In genomic region chr15:80701676-80702311, GRCh38 we compare ENCODE assay signal across 22 cellular contexts. TPM values are rescaled to one million over a fixed set of nuclear protein-coding genes. Genes with fewer than 3 reads are reported as not detected.
DNase-seq lines count a peak whose midpoint lies in the region; ATAC-seq and TF ChIP-seq lines count a peak whose summit lies in the region.
"Had no signal": no experiment of that assay in that cellular context is flagged by ENCODE, and none has a peak within 500 bp of the region (broad histone marks: within the 10 kb centered on the region; RNA-seq: fewer than 3 reads in every experiment).

No MANE protein-coding gene starts in this region.

- CTCF ChIA-PET in IMR-90 (lab: Yijun Ruan, JAX) = no interaction called here

- in situ Hi-C loops in IMR-90 (cut with MboI; ENCODE audit: low sequenced_read_pairs) = no loop called here

- TF ChIP-seq CTCF in IMR-90 (conservative IDR thresholded peaks at IDR 0.05; ENCODE audit: low read depth, low read length) = no peak
- no peak for TF ChIP-seq CTCF in coronary artery (IDR thresholded peaks at IDR 0.05)
- TF ChIP-seq CTCF in stomach (IDR thresholded peaks at IDR 0.05) = no peak
- TF ChIP-seq CTCF in ovary (IDR thresholded peaks at IDR 0.05) = no peak

- H3K56ac ChIP-seq in IMR-90 (ENCODE audit: extremely low read depth, insufficient read depth, low read length) = no peak overlapping the region

- H3K4me1 ChIP-seq in IMR-90 (ENCODE audit: control insufficient read depth, insufficient read depth, low read length) = peaks cover 23% of the 10 kb centered on the region
- peaks cover 14 to 87% (median 35%) of the 10 kb centered on the region in 4 donors for H3K4me1 ChIP-seq in stomach
- peaks cover 2% of the 10 kb centered on the region for H3K4me1 ChIP-seq in ovary (ENCODE audit: insufficient read depth)
- H3K4me1 ChIP-seq: parathyroid adenoma, uterus had no signal

- no peaks in the 10 kb centered on the region for H3K9me3 ChIP-seq in IMR-90 (ENCODE audit: control insufficient read depth, insufficient read depth, low read length)
- H3K9me3 ChIP-seq in stomach = no peaks in the 10 kb centered on the region
- no peaks in the 10 kb centered on the region for H3K9me3 ChIP-seq in ovary
- H3K9me3 ChIP-seq: BLaER1, MG63, right lobe of liver, uterus had no signal

- H2BK20ac ChIP-seq in IMR-90 (ENCODE audit: low read depth, low read length) = no peak overlapping the region

- no peak overlapping the region for H3K27ac ChIP-seq in IMR-90 (ENCODE audit: insufficient read depth, low read length)
- peak overlapping the region; percentile 10 to 60 for H3K27ac ChIP-seq in coronary artery
- peak overlapping the region; percentile 2 to 75 (median 61) for H3K27ac ChIP-seq in stomach
- no peak overlapping the region for H3K27ac ChIP-seq in ovary
- H3K27ac ChIP-seq: BLaER1, dorsolateral prefrontal cortex, GM23248, parathyroid adenoma, right lobe of liver had no signal

- H3K23ac ChIP-seq in IMR-90 (ENCODE audit: low read depth, low read length) = peak overlapping the region; percentile 29; the same call in 1 of the 2 replicates

- no peak overlapping the region for H2BK5ac ChIP-seq in IMR-90 (ENCODE audit: low read depth, low read length, poor library complexity, severe bottlenecking)

- intact Hi-C loops in IMR-90 (cut with micrococcal nuclease) = no loop called here
- intact Hi-C loops in stomach (cut with DNase I; ENCODE audit: low total_unique reads) = no loop called here
- intact Hi-C loops in ovary (cut with DNase I) = no loop called here

- no peak overlapping the region for H2BK120ac ChIP-seq in IMR-90 (ENCODE audit: low read depth, low read length)

- TF ChIP-seq POLR2A in IMR-90 (IDR thresholded peaks at IDR 0.05; ENCODE audit: low read depth, low read length) (no peak), stomach (IDR thresholded peaks at IDR 0.05) (no peak), ovary (IDR thresholded peaks at IDR 0.05) (no peak)

- H3K18ac ChIP-seq in IMR-90 (ENCODE audit: low read depth, low read length) = no peak overlapping the region

- BruUV-seq in IMR-90 (replicated peaks; lab: Mats Ljungman, UMichigan) = no TSS peak

- H2AK5ac ChIP-seq in IMR-90 (ENCODE audit: low read depth, low read length) = no peak overlapping the region

- no peak overlapping the region for H4K5ac ChIP-seq in IMR-90 (ENCODE audit: low read depth, low read length)

- no peak overlapping the region for H3K14ac ChIP-seq in IMR-90 (replicated peaks; ENCODE audit: low read depth, low read length)

- H4K91ac ChIP-seq in IMR-90 (ENCODE audit: insufficient read depth, low read depth, low read length) = no peak overlapping the region; the same call in 1 of the 2 replicates

- H3K4me3 ChIP-seq in IMR-90 (ENCODE audit: insufficient read depth, low read depth, low read length) = no peak overlapping the region
- no peak overlapping the region for H3K4me3 ChIP-seq in coronary artery
- H3K4me3 ChIP-seq in stomach = no peak overlapping the region
- no peak overlapping the region for H3K4me3 ChIP-seq in ovary
- H3K4me3 ChIP-seq: BLaER1, dorsolateral prefrontal cortex, GM23248, MG63, right lobe of liver, uterus had no signal

- no peak overlapping the region for H4K8ac ChIP-seq in IMR-90 (ENCODE audit: low read depth in 2 of 2, low read length in 2 of 2)

- POLR2A ChIA-PET in IMR-90 (lab: Charles Lee; ENCODE audit: unreplicated experiment) = no interaction called here

- H3K9me1 ChIP-seq in IMR-90 (ENCODE audit: insufficient read depth, low read length) = peaks cover 24% of the 10 kb centered on the region

- H3K4ac ChIP-seq in IMR-90 (ENCODE audit: low read depth, low read length) = no peak overlapping the region; the same call in 1 of the 2 replicates

- H4K20me1 ChIP-seq in IMR-90 (ENCODE audit: insufficient read depth, low read length) = peaks cover 91% of the 10 kb centered on the region

- dilution Hi-C loops in IMR-90 (cut with HindIII; ENCODE audit: low sequenced_read_pairs, unreplicated experiment) = no loop called here

- H3K36me3 ChIP-seq in IMR-90 (ENCODE audit: control insufficient read depth, insufficient read depth, low read length) (peaks cover 11% of the 10 kb centered on the region), stomach (peaks cover 0 to 8% (median 0%) of the 10 kb centered on the region in 4 donors), ovary (no peaks in the 10 kb centered on the region)
- H3K36me3 ChIP-seq: right lobe of liver, uterus had no signal

- TF ChIP-seq EP300 in stomach (IDR thresholded peaks at IDR 0.05) = no peak
- TF ChIP-seq EP300 in ovary (IDR thresholded peaks at IDR 0.05) = no peak

- peaks cover 57 to 95% of the 10 kb centered on the region in 2 experiments for H3K79me1 ChIP-seq in IMR-90 (ENCODE audit: low read depth in 1 of 2, low read length in 2 of 2)

- no peak overlapping the region for H2AK9ac ChIP-seq in IMR-90 (replicated peaks; ENCODE audit: low read depth, low read length, poor library complexity)

- no peak overlapping the region for H2BK15ac ChIP-seq in IMR-90 (ENCODE audit: low read depth, low read length)

- H3K9ac ChIP-seq in IMR-90 (ENCODE audit: low read depth, low read length) = no peak overlapping the region
- H3K9ac ChIP-seq: BLaER1, GM23248, parathyroid adenoma had no signal

- H3K4me2 ChIP-seq in IMR-90 (ENCODE audit: low read depth, low read length) = no peak overlapping the region
- H3K4me2 ChIP-seq: BLaER1 had no signal

- no peaks in the 10 kb centered on the region for H3K27me3 ChIP-seq in IMR-90 (ENCODE audit: control insufficient read depth, insufficient read depth, low read length)
- no peaks in the 10 kb centered on the region for H3K27me3 ChIP-seq in stomach
- H3K27me3 ChIP-seq in ovary = no peaks in the 10 kb centered on the region
- H3K27me3 ChIP-seq: BLaER1, dorsolateral prefrontal cortex, MG63, right lobe of liver, uterus had no signal

- no peak for ATAC-seq in IMR-90 (ENCODE audit: low read depth)
- ATAC-seq: activated CD8-positive, alpha-beta T cell treated with anti-CD3 and anti-CD28 coated beads, Interleukin-2, amount 10 ng/mL, durations not matched to agents 7 days and 5 days; natural killer cell treated with Interleukin-12 subunit alpha and Interleukin-12 subunit beta and Interleukin-15 and Interleukin-18, amount 100 ng/mL, for 72 hours; right lobe of liver had no signal

- WGBS in IMR-90 (ENCODE audit: extremely low coverage in 2 of 2, insufficient read length in 1 of 2), 2 experiments = 100% methylated on average over 3 of the region's 7 CpGs; no CpG with 5 or more reads in 1 of the 2 experiments
- WGBS in stomach, 5 donors = 31 to 54% (median 33%) methylated on average over 7 of the region's 7 CpGs
- 77 to 87% (median 78%) methylated on average over 7 of the region's 7 CpGs for WGBS in ovary, 3 donors

- DNase-seq in IMR-90 = no peak
- no peak for DNase-seq in coronary artery (ENCODE audit: low spot score)
- DNase-seq in left kidney (ENCODE audit: low read depth, low spot score) = peak; percentile 21
- DNase-seq in stomach = peak; percentile 37
- no peak for DNase-seq in DMS153 (lab: John Stamatoyannopoulos, UW)
- no peak for DNase-seq in activated CD4-positive, alpha-beta T cell treated with anti-CD3 and anti-CD28 coated beads for 48 hours
- DNase-seq in Kasumi-1 (lab: John Stamatoyannopoulos, UW) = no peak
- no peak for DNase-seq in ovary
- DNase-seq: activated CD8-positive, alpha-beta T cell treated with anti-CD3 and anti-CD28 coated beads, Interleukin-2, amount 10 ng/mL, durations not matched to agents 7 days and 5 days; activated naive CD4-positive, alpha-beta T cell treated with Interleukin-2 at 50 U/mL for 16 hours; activated T-cell treated with anti-CD3 and anti-CD28 coated beads, Interleukin-2, amount 50 U/mL, for 1 hour; dorsolateral prefrontal cortex; GM23248; mesenchymal stem cell; MG63; NCI-H1436; NCI-H524; right lobe of liver; uterus had no signal

- TF ChIP-seq RAD21 in IMR-90 (IDR thresholded peaks at IDR 0.05; ENCODE audit: low read length) = no peak

- H2AFZ ChIP-seq in IMR-90 (replicated peaks; ENCODE audit: low read length, poor library complexity) = no peak overlapping the region
- H2AFZ ChIP-seq: GM23248, parathyroid adenoma had no signal

TF ChIP-seq in IMR-90, 13 proteins besides CTCF, POLR2A, EP300 and RAD21 (continues in another document):
- TF ChIP-seq NFE2L2 (IDR thresholded peaks at IDR 0.05; ENCODE audit: low read depth, low read length) = no peak
- TF ChIP-seq FOS (IDR thresholded peaks at IDR 0.05; ENCODE audit: low read depth, low read length) = no peak
- TF ChIP-seq ELK1 (IDR thresholded peaks at IDR 0.05; ENCODE audit: borderline replicate concordance, low read depth, low read length) = no peak
- TF ChIP-seq RFX5 (IDR thresholded peaks at IDR 0.05; ENCODE audit: low read depth, low read length) = no peak
- TF ChIP-seq MAZ (IDR thresholded peaks at IDR 0.05; ENCODE audit: borderline replicate concordance, low read depth, low read length) = no peak
- TF ChIP-seq RCOR1 (IDR thresholded peaks at IDR 0.05; ENCODE audit: insufficient replicate concordance, low read length) = no peak
- TF ChIP-seq SMC3 (IDR thresholded peaks at IDR 0.05; ENCODE audit: low read depth, low read length) = no peak
- no peak for TF ChIP-seq MAFK (IDR thresholded peaks at IDR 0.05; ENCODE audit: low read depth, low read length)
- no peak for TF ChIP-seq MXI1 (IDR thresholded peaks at IDR 0.05; ENCODE audit: borderline replicate concordance, low read depth, low read length)
- TF ChIP-seq CEBPB (IDR thresholded peaks at IDR 0.05; ENCODE audit: low read depth, low read length) = no peak
- no peak for TF ChIP-seq CHD1 (IDR thresholded peaks at IDR 0.05; ENCODE audit: low read depth, low read length)

RNA-seq across cellular contexts. Expression of gene ABHD17C, which starts 6.7 kb away (rescaled TPM):
- 5.3 and 5.4 TPM in 2 replicates for total RNA-seq in IMR-90 (2012; rRNA removed)
- 10.3 TPM in 2 replicates for polyA plus RNA-seq in IMR-90 (2012; rRNA removed)
- polyA plus RNA-seq in IMR-90 (2012; cell fraction: cytosol; rRNA removed) = 6.5 and 8.3 TPM in 2 replicates
- 4.5 and 10.1 TPM in 2 replicates for polyA plus RNA-seq in IMR-90 (2012; cell fraction: nucleus; rRNA removed; ENCODE audit: low replicate concordance)
- total RNA-seq in stomach = 10 to 100 TPM in 3 of 5 donors, 1 to 10 TPM in 2; 1.2 to 30.5 (median 25.1) TPM
- 10 to 100 TPM; 14.0 to 55.3 (median 17.1) TPM for polyA plus RNA-seq in stomach
- total RNA-seq in ovary = 1 to 10 TPM; 1.2 to 5.5 (median 3.6) TPM
- polyA plus RNA-seq in ovary = 1 to 10 TPM; 2.1 to 5.6 TPM

Comparison
In these comparisons a context has a peak if more than half of its experiments do, and no peak if none do; other contexts are left out.
1. DNase-seq: peak in left kidney (single experiment) and stomach (single experiment); none in IMR-90 (single experiment), coronary artery (single experiment), DMS153 (single experiment), activated CD4-positive, alpha-beta T cell treated with anti-CD3 and anti-CD28 coated beads for 48 hours (single experiment), Kasumi-1 (0 of 2) and ovary (0 of 5).
2. H3K27ac ChIP-seq: peak in coronary artery (2 of 2) and stomach (5 of 5); none in IMR-90 (single experiment) and ovary (0 of 2).